In the genomic region with DNA sequence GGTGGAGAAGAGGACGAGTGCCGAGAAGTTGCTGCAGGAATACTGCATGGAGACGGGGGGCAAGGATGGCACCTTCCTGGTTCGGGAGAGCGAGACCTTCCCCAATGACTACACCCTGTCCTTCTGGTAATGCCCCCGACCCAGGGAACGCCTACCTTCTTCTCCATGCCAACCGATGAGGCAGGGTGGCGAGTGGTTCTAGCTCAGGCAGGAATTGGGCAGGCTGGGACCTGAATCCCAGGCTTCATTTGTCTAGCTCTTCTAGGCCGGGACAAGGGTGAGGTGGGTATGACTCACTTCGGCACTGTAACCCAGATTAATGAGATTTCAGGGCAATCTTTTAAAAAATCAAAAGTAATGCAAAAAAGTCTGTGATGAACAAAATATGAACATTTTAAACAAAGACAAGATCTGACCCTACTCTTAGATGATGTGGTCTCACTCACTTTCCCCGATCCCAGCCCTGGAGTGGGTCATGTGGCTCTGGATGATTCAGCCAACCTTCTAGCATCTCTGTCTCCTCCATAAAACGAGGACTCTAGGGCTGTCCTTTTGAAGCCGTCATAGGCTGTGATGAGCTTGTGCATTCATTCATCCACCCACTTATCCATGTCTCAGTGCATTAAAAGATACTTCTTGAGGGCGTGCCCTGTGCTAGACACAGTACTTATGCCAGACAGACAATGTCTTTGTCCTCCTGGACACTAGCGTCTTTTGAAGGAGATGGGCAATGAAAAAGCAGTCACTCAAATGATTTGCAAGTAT, we compare ENCODE assay signal across 35 cellular contexts.
A peak's percentile ranks its signal among the peaks of the same experiment; 100 is the strongest.
DNase-seq lines count a peak whose midpoint lies in the region; ATAC-seq and TF ChIP-seq lines count a peak whose summit lies in the region.
"Had no signal": no experiment of that assay in that cellular context is flagged by ENCODE, and none has a peak within 500 bp of the region (broad histone marks: within the 10 kb centered on the region; RNA-seq: fewer than 3 reads in every experiment).

No MANE protein-coding gene starts in this region.

- no peaks in the 10 kb centered on the region for H4K20me1 ChIP-seq in mammary epithelial cell (ENCODE audit: insufficient read depth, low read length)

- H3K9me3 ChIP-seq in mammary epithelial cell (replicated peaks; ENCODE audit: insufficient read depth, low read length): no peaks in the 10 kb centered on the region
- no peaks in the 10 kb centered on the region for H3K9me3 ChIP-seq in CD8-positive, alpha-beta memory T cell (ENCODE audit: low read length)
- H3K9me3 ChIP-seq: adrenal gland, spleen, vagina had no signal

- in situ Hi-C loops in mammary epithelial cell (cut with MboI; ENCODE audit: low sequenced_read_pairs in 2 of 2): no loop called here

- H3K36me3 ChIP-seq in mammary epithelial cell (ENCODE audit: insufficient read depth, low read length): no peaks in the 10 kb centered on the region
- no peaks in the 10 kb centered on the region for H3K36me3 ChIP-seq in CD8-positive, alpha-beta memory T cell (ENCODE audit: insufficient read depth, low read length)
- H3K36me3 ChIP-seq: adrenal gland, vagina had no signal

- POLR2A ChIA-PET in CD8-positive, alpha-beta memory T cell (lab: Charles Lee): no interaction called here

- dilution Hi-C loops in mammary epithelial cell (cut with HindIII; ENCODE audit: low sequenced_read_pairs): no loop called here

- H3K9ac ChIP-seq in mammary epithelial cell (ENCODE audit: insufficient read depth, low read length): peak overlapping the region; percentile 49
- H3K9ac ChIP-seq: parathyroid adenoma had no signal

- peak overlapping the region; percentile 85 for H3K27ac ChIP-seq in mammary epithelial cell (ENCODE audit: insufficient read depth, low read depth, low read length)
- no peak overlapping the region for H3K27ac ChIP-seq in CD8-positive, alpha-beta memory T cell (ENCODE audit: low read depth, low read length)
- H3K27ac ChIP-seq: adrenal gland, dorsolateral prefrontal cortex, HL-60, parathyroid adenoma, spleen, vagina had no signal

- peak overlapping the region; percentile 64 for H3K4me2 ChIP-seq in mammary epithelial cell (ENCODE audit: insufficient read depth, low read depth, low read length)

- DNase-seq in COLO829 (ENCODE audit: low spot score) (peak; percentile 69), M059J (ENCODE audit: low read depth) (peak; percentile 22), mammary epithelial cell (peak; percentile 91), memory B cell (ENCODE audit: low spot score in 2 of 2) (no peak), putamen (ENCODE audit: low spot score) (no peak), Kasumi-1 (lab: John Stamatoyannopoulos, UW) (no peak)
- no peak for DNase-seq in activated naive CD8-positive, alpha-beta T cell treated with anti-CD3 and anti-CD28 coated beads, Interleukin-2, amount 50 U/mL, for 24 hours
- no peak for DNase-seq in CD8-positive, alpha-beta memory T cell
- DNase-seq: activated CD4-positive, alpha-beta memory T cell treated with anti-CD3 and anti-CD28 coated beads, Interleukin-2, amount 10 ng/mL, durations not matched to agents 7 days and 5 days; activated CD4-positive, alpha-beta T cell treated with anti-CD3 and anti-CD28 coated beads for 1 hour; activated CD8-positive, alpha-beta memory T cell treated with anti-CD3 and anti-CD28 coated beads, Interleukin-2, amount 50 U/mL, for 4 hours; activated naive CD4-positive, alpha-beta T cell treated with anti-CD3 and anti-CD28 coated beads for 36 hours; adrenal gland; CD8-positive, alpha-beta T cell; cerebellar nuclear complex; DMS 273 treated with DMSO at 0.1 percent for 48 hours; dorsolateral prefrontal cortex; H7; Karpas-422; mesendoderm; MV-4-11; NCI-H1436 treated with DMSO at 0.1 percent for 48 hours; NCI-H2171; NCI-H510A; right cardiac atrium; spleen; stimulated activated CD4-positive, alpha-beta T cell treated with anti-CD3 and anti-CD28 coated beads, Interleukin-2, amount 100 ng/mL, for 24 hours; stimulated activated naive CD8-positive, alpha-beta T cell treated with anti-CD3 and anti-CD28 coated beads, Interleukin-15, amount 100 ng/mL, for 72 hours; T-helper 2 cell had no signal

- H3K4me1 ChIP-seq in mammary epithelial cell (ENCODE audit: insufficient read depth, low read length): peaks cover 19% of the 10 kb centered on the region
- no peaks in the 10 kb centered on the region for H3K4me1 ChIP-seq in CD8-positive, alpha-beta memory T cell (ENCODE audit: insufficient read depth, low read length)
- H3K4me1 ChIP-seq: adrenal gland, parathyroid adenoma, spleen, vagina had no signal

- H3K27me3 Mint-ChIP-seq in memory B cell: no peaks in the 10 kb centered on the region
- H3K27me3 Mint-ChIP-seq in activated naive CD8-positive, alpha-beta T cell treated with anti-CD3 and anti-CD28 coated beads, Interleukin-2, amount 50 U/mL, for 24 hours: no peaks in the 10 kb centered on the region
- H3K27me3 Mint-ChIP-seq in CD8-positive, alpha-beta memory T cell: no peaks in the 10 kb centered on the region
- H3K27me3 Mint-ChIP-seq: activated CD4-positive, alpha-beta memory T cell treated with anti-CD3 and anti-CD28 coated beads, Interleukin-2, amount 10 ng/mL, durations not matched to agents 7 days and 5 days; stimulated activated naive CD8-positive, alpha-beta T cell treated with anti-CD3 and anti-CD28 coated beads, Interleukin-15, amount 100 ng/mL, for 72 hours had no signal

- H3K27ac Mint-ChIP-seq in memory B cell: peak overlapping the region; percentile 87
- no peak overlapping the region for H3K27ac Mint-ChIP-seq in activated naive CD8-positive, alpha-beta T cell treated with anti-CD3 and anti-CD28 coated beads, Interleukin-2, amount 50 U/mL, for 24 hours
- no peak overlapping the region for H3K27ac Mint-ChIP-seq in CD8-positive, alpha-beta memory T cell
- H3K27ac Mint-ChIP-seq: activated CD4-positive, alpha-beta memory T cell treated with anti-CD3 and anti-CD28 coated beads, Interleukin-2, amount 10 ng/mL, durations not matched to agents 7 days and 5 days; activated naive CD4-positive, alpha-beta T cell treated with anti-CD3 and anti-CD28 coated beads for 36 hours; CD8-positive, alpha-beta T cell; stimulated activated naive CD8-positive, alpha-beta T cell treated with anti-CD3 and anti-CD28 coated beads, Interleukin-15, amount 100 ng/mL, for 72 hours had no signal

- 23% methylated on average over 14 of the region's 16 CpGs for WGBS in mammary epithelial cell (ENCODE audit: low coverage, missing lambda C conversion rate)

- H3K36me3 Mint-ChIP-seq in memory B cell: peaks cover 47% of the 10 kb centered on the region
- H3K36me3 Mint-ChIP-seq in activated naive CD8-positive, alpha-beta T cell treated with anti-CD3 and anti-CD28 coated beads, Interleukin-2, amount 50 U/mL, for 24 hours (ENCODE audit: low read depth): no peaks in the 10 kb centered on the region
- peaks cover 0 to 49% (median 2%) of the 10 kb centered on the region in 3 donors for H3K36me3 Mint-ChIP-seq in CD8-positive, alpha-beta memory T cell
- H3K36me3 Mint-ChIP-seq: CD8-positive, alpha-beta T cell had no signal

- ATAC-seq in memory B cell (ENCODE audit: low read depth): no peak
- ATAC-seq in activated naive CD8-positive, alpha-beta T cell treated with anti-CD3 and anti-CD28 coated beads, Interleukin-2, amount 50 U/mL, for 24 hours: no peak
- ATAC-seq: CD8-positive, alpha-beta T cell; left lobe of liver; right cardiac atrium; Right ventricle myocardium inferior; SK-N-SH treated with all-trans-retinoic acid at 6 μM for 48 hours; stimulated activated naive CD8-positive, alpha-beta T cell treated with anti-CD3 and anti-CD28 coated beads, Interleukin-15, amount 100 ng/mL, for 72 hours had no signal

- TF ChIP-seq CTCF in mammary epithelial cell (conservative IDR thresholded peaks at IDR 0.05 in 1 of 2, IDR thresholded peaks at IDR 0.05 in 1 of 2; ENCODE audit: extremely low read depth in 1 of 2, insufficient read depth in 1 of 2, low read depth in 1 of 2, low read length in 2 of 2): no peak

- no peaks in the 10 kb centered on the region for H3K79me2 ChIP-seq in mammary epithelial cell (ENCODE audit: insufficient read depth, low read length)
- H3K79me2 ChIP-seq: parathyroid adenoma had no signal

- H3K4me3 Mint-ChIP-seq in memory B cell: no peak overlapping the region
- no peak overlapping the region for H3K4me3 Mint-ChIP-seq in activated naive CD8-positive, alpha-beta T cell treated with anti-CD3 and anti-CD28 coated beads, Interleukin-2, amount 50 U/mL, for 24 hours
- no peak overlapping the region for H3K4me3 Mint-ChIP-seq in CD8-positive, alpha-beta memory T cell
- H3K4me3 Mint-ChIP-seq: activated CD4-positive, alpha-beta memory T cell treated with anti-CD3 and anti-CD28 coated beads, Interleukin-2, amount 10 ng/mL, durations not matched to agents 7 days and 5 days; activated naive CD4-positive, alpha-beta T cell treated with anti-CD3 and anti-CD28 coated beads for 36 hours; CD8-positive, alpha-beta T cell; stimulated activated naive CD8-positive, alpha-beta T cell treated with anti-CD3 and anti-CD28 coated beads, Interleukin-15, amount 100 ng/mL, for 72 hours had no signal

- no peaks in the 10 kb centered on the region for H3K9me3 Mint-ChIP-seq in memory B cell
- H3K9me3 Mint-ChIP-seq in activated naive CD8-positive, alpha-beta T cell treated with anti-CD3 and anti-CD28 coated beads, Interleukin-2, amount 50 U/mL, for 24 hours: no peaks in the 10 kb centered on the region
- no peaks in the 10 kb centered on the region for H3K9me3 Mint-ChIP-seq in CD8-positive, alpha-beta memory T cell
- H3K9me3 Mint-ChIP-seq: activated CD4-positive, alpha-beta memory T cell treated with anti-CD3 and anti-CD28 coated beads, Interleukin-2, amount 10 ng/mL, durations not matched to agents 7 days and 5 days; activated naive CD4-positive, alpha-beta T cell treated with anti-CD3 and anti-CD28 coated beads for 36 hours; CD8-positive, alpha-beta T cell had no signal

- peak overlapping the region; percentile 67 for H2AFZ ChIP-seq in mammary epithelial cell (ENCODE audit: low read depth, low read length)
- H2AFZ ChIP-seq: parathyroid adenoma had no signal

- intact Hi-C loops in mammary epithelial cell (cut with micrococcal nuclease): no loop called here

- H3K27me3 ChIP-seq in mammary epithelial cell (ENCODE audit: insufficient read depth, low read length): no peaks in the 10 kb centered on the region
- H3K27me3 ChIP-seq in CD8-positive, alpha-beta memory T cell (ENCODE audit: insufficient read depth, low read length, poor library complexity, severe bottlenecking): no peaks in the 10 kb centered on the region
- H3K27me3 ChIP-seq: adrenal gland, dorsolateral prefrontal cortex, spleen, vagina had no signal

- BruUV-seq in mammary epithelial cell (replicated peaks; lab: Mats Ljungman, UMichigan): no TSS peak

- peaks cover 2% of the 10 kb centered on the region for H3K4me1 Mint-ChIP-seq in memory B cell
- no peaks in the 10 kb centered on the region for H3K4me1 Mint-ChIP-seq in activated naive CD8-positive, alpha-beta T cell treated with anti-CD3 and anti-CD28 coated beads, Interleukin-2, amount 50 U/mL, for 24 hours
- H3K4me1 Mint-ChIP-seq in CD8-positive, alpha-beta memory T cell: no peaks in the 10 kb centered on the region
- H3K4me1 Mint-ChIP-seq: activated CD4-positive, alpha-beta memory T cell treated with anti-CD3 and anti-CD28 coated beads, Interleukin-2, amount 10 ng/mL, durations not matched to agents 7 days and 5 days; stimulated activated naive CD8-positive, alpha-beta T cell treated with anti-CD3 and anti-CD28 coated beads, Interleukin-15, amount 100 ng/mL, for 72 hours had no signal

- no peak overlapping the region for H3K4me3 ChIP-seq in mammary epithelial cell (replicated peaks in 1 of 3; ENCODE audit: insufficient read depth in 1 of 3, low read depth in 2 of 3, low read length in 3 of 3)
- no peak overlapping the region for H3K4me3 ChIP-seq in CD8-positive, alpha-beta memory T cell (ENCODE audit: low read length)
- H3K4me3 ChIP-seq: adrenal gland, dorsolateral prefrontal cortex, spleen, vagina had no signal

- CTCF ChIA-PET in mammary epithelial cell (lab: Charles Lee; ENCODE audit: low non-redundant PET): no interaction called here
- CTCF ChIA-PET in CD8-positive, alpha-beta memory T cell (lab: Charles Lee): no interaction called here

Comparison
In these comparisons a context has a peak if more than half of its experiments do, and no peak if none do; other contexts are left out.
1. DNase-seq: peak in COLO829 (single experiment), M059J (single experiment) and mammary epithelial cell (single experiment); none in memory B cell (0 of 2), activated naive CD8-positive, alpha-beta T cell treated with anti-CD3 and anti-CD28 coated beads, Interleukin-2, amount 50 U/mL, for 24 hours (single experiment), CD8-positive, alpha-beta memory T cell (0 of 5), putamen (single experiment) and Kasumi-1 (0 of 2).